Comparison of ENCODE assay signal across 1 cellular context in the genomic region with DNA sequence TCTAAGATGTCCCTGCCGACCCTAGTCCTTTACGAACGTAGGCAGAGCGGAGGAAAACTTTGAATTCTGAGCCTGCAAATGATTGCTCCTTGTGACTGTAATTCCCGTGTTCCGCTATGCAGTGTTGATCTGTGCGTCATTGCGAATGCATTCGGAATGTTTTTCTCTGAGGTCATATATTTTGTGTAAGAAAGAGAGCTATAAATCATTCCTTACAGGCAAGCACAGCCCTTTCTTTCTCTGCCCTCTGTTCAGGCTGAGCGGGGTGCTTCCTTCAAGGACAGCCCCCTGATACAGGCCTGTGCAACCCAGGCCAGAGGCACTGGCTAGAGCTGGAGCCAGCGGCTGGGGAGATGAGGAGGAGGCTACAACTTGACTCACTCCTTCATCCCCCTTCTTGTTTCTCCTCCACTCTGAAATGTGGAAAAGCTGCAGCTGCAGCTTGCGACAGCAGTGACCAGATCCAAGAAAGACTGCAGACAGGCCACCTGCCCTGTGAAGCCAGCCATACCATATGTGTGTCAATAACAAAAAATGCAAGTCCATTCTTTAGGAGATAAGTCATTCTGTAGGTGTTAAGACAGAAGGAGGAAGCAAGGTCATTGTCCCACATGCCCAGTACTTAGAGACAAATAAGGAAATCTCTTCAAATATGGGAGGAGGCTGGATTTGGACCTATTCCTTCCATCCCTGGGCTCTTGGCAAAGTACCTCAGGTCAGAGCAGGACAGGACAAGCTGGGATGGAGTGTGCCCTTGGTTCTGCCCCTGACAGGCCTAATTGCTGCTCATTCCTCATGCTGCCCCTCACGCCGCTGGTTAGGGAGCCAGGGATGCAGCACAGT.
TF ChIP-seq lines count a peak whose summit lies in the region.

No MANE protein-coding gene starts in this region.

TF ChIP-seq in HepG2, 621 proteins besides CTCF, POLR2A, EP300 and RAD21 (continued from another document):
- TF ChIP-seq, protein P1, sequence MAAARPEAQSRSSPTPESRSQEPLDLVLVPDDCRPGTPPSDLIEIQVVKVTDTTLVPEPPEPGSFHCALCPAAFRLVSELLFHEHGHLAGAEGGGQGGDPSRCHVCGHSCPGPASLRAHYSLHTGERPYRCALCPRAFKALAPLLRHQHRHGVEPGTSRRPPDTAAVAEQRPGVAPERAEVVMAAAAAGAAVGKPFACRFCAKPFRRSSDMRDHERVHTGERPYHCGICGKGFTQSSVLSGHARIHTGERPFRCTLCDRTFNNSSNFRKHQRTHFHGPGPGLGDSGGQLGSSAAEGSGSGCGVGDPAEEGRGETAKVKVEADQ (CRISPR knock-in tag; IDR thresholded peaks at IDR 0.05; ENCODE audit: borderline replicate concordance), result no peak
- TF ChIP-seq ZNF263 (CRISPR knock-in tag; IDR thresholded peaks at IDR 0.05) (no peak), JARID2 (CRISPR knock-in tag; IDR thresholded peaks at IDR 0.05; ENCODE audit: insufficient replicate concordance) (no peak), SALL2 (CRISPR knock-in tag; IDR thresholded peaks at IDR 0.05) (no peak), MAF1 (CRISPR knock-in tag; IDR thresholded peaks at IDR 0.05; ENCODE audit: borderline replicate concordance) (no peak), RFX1 (IDR thresholded peaks at IDR 0.05) (no peak)
